ENCODE assay signal across 22 cellular contexts in genomic region chrX:16451331-16451730, GRCh38.
DNase-seq lines count a peak whose midpoint lies in the region; ATAC-seq, FAIRE-seq and TF ChIP-seq lines count a peak whose summit lies in the region.
"Had no signal": no experiment of that assay in that cellular context is flagged by ENCODE, and none has a peak within 500 bp of the region (broad histone marks: within the 10 kb centered on the region; RNA-seq: fewer than 3 reads in every experiment).

No MANE protein-coding gene starts in this region.

- DNase-seq in PC-3 (no peak), H1 (ENCODE audit: low read depth in 1 of 2, low spot score in 2 of 2) (no peak), iris pigment epithelial cell (ENCODE audit: low read depth) (peak; percentile 40), NAMALWA (ENCODE audit: low spot score) (no peak), PC-9 (no peak), GM13976 (ENCODE audit: low spot score) (no peak), AG08395 (ENCODE audit: low spot score) (no peak)
- DNase-seq: CD4-positive, alpha-beta T cell; EL; HFFc6; KBM-7; NCI-H1417 treated with DMSO at 0.1 percent for 48 hours; NCI-H187 treated with DMSO at 0.1 percent for 48 hours; NCI-H2171 treated with DMSO at 0.1 percent for 48 hours; NCI-H446 had no signal

- H2AFZ ChIP-seq in ACC112 (ENCODE audit: low read length, unreplicated experiment), result peak overlapping the region; percentile 50
- H2AFZ ChIP-seq in PC-3 (ENCODE audit: low read length), result no peak overlapping the region
- no peak overlapping the region for H2AFZ ChIP-seq in H1 (ENCODE audit: low read length)
- H2AFZ ChIP-seq in PC-9, result no peak overlapping the region

- H3K9ac ChIP-seq in PC-3 (ENCODE audit: low read length), result no peak overlapping the region
- no peak overlapping the region for H3K9ac ChIP-seq in H1 (replicated peaks in 1 of 4; ENCODE audit: extremely low read depth in 1 of 4, low read depth in 3 of 4, low read length in 3 of 4)

- TF ChIP-seq RAD21 in H1 (IDR thresholded peaks at IDR 0.05 in 1 of 2, conservative IDR thresholded peaks at IDR 0.05 in 1 of 2; ENCODE audit: low read depth in 2 of 2, low read length in 2 of 2), result no peak

- no peak overlapping the region for H2BK12ac ChIP-seq in H1 (ENCODE audit: low read depth, low read length)

- H3K9me2 ChIP-seq in PC-3 (replicated peaks; ENCODE audit: low read length), result no peaks in the 10 kb centered on the region
- H3K9me2 ChIP-seq in PC-9 (ENCODE audit: insufficient read depth), result no peaks in the 10 kb centered on the region

- ATAC-seq in PC-3, result peak; percentile 54
- ATAC-seq: Right ventricle myocardium inferior had no signal

- no peak overlapping the region for H3K14ac ChIP-seq in H1 (ENCODE audit: insufficient read length)

- H4K20me1 ChIP-seq in PC-3 (ENCODE audit: low read length) (no peaks in the 10 kb centered on the region), H1 (replicated peaks in 1 of 2; ENCODE audit: control insufficient read depth in 1 of 2, insufficient read depth in 2 of 2, low read length in 2 of 2) (no peaks in the 10 kb centered on the region), PC-9 (ENCODE audit: insufficient read depth) (no peaks in the 10 kb centered on the region)

- H2AK5ac ChIP-seq in H1 (ENCODE audit: low read depth, low read length), result no peak overlapping the region

- H3K79me1 ChIP-seq in H1 (ENCODE audit: low read depth, low read length), result no peaks in the 10 kb centered on the region

- H2BK5ac ChIP-seq in H1 (ENCODE audit: low read depth, low read length), result no peak overlapping the region

- no peak overlapping the region for H3K4ac ChIP-seq in H1 (replicated peaks; ENCODE audit: insufficient read length, low read depth, low read length)

- BruUV-seq in PC-3 (replicated peaks; lab: Mats Ljungman, UMichigan) (no TSS peak), PC-9 (replicated peaks; lab: Mats Ljungman, UMichigan) (no TSS peak)

- POLR2A ChIA-PET in PC-3 (lab: Charles Lee; ENCODE audit: unreplicated experiment), result interaction anchor here (0.6 kb wide), 1 partner anchor 259 kb away, joined by 4 read pairs; no protein-coding TSS in a partner anchor
- POLR2A ChIA-PET in H1 (lab: Charles Lee; ENCODE audit: partially characterized antibody), result no interaction called here
- POLR2A ChIA-PET in PC-9 (lab: Charles Lee; ENCODE audit: unreplicated experiment), result no interaction called here

- H4K8ac ChIP-seq in H1 (ENCODE audit: extremely low read depth, insufficient read depth, low read length), result no peak overlapping the region

- intact Hi-C loops in PC-3 (cut with micrococcal nuclease) (no loop called here), PC-9 (cut with micrococcal nuclease; ENCODE audit: unreplicated experiment) (no loop called here)

- H2BK20ac ChIP-seq in H1 (ENCODE audit: low read length), result peak overlapping the region; percentile 61; the same call in 1 of the 2 replicates

- 100% methylated on average over 4 of the region's 4 CpGs; no CpG with 5 or more reads in 1 of the 2 experiments for WGBS in H1 (ENCODE audit: extremely low coverage in 1 of 2, insufficient coverage in 1 of 2, insufficient read length in 1 of 2, insufficient replicate concordance in 2 of 2, low coverage in 1 of 2, low lambda C conversion rate in 2 of 2, missing lambda C conversion rate in 1 of 2), 2 experiments

- no peak overlapping the region for H3K4me3 ChIP-seq in ACC112 (ENCODE audit: low read depth, low read length)
- H3K4me3 ChIP-seq in PC-3 (ENCODE audit: low read length), result no peak overlapping the region
- no peak overlapping the region for H3K4me3 ChIP-seq in H1 (ENCODE audit: extremely low read depth in 1 of 4, insufficient read depth in 2 of 4, low read depth in 3 of 4, low read length in 4 of 4)
- no peak overlapping the region for H3K4me3 ChIP-seq in PC-9

- H3K4me1 ChIP-seq in ACC112 (ENCODE audit: control insufficient read depth, insufficient read depth, low read length, unreplicated experiment), result peaks cover 11% of the 10 kb centered on the region
- H3K4me1 ChIP-seq in PC-3 (ENCODE audit: insufficient read depth, low read length), result no peaks in the 10 kb centered on the region
- no peaks in the 10 kb centered on the region for H3K4me1 ChIP-seq in H1 (replicated peaks in 1 of 4; ENCODE audit: control insufficient read depth in 3 of 4, insufficient read depth in 4 of 4, low read length in 3 of 4)
- H3K4me1 ChIP-seq in PC-9 (replicated peaks; ENCODE audit: insufficient read depth), result no peaks in the 10 kb centered on the region

- in situ Hi-C loops in GM13976 (cut with MboI; ENCODE audit: low sequenced_read_pairs, unreplicated experiment), result loop anchor here (25.0 kb wide), 1 partner anchor 236 kb away; no protein-coding TSS in a partner anchor

- CTCF ChIA-PET in PC-3 (lab: Charles Lee) (no interaction called here), H1 (lab: Charles Lee; ENCODE audit: partially characterized antibody) (no interaction called here), PC-9 (lab: Charles Lee) (no interaction called here)

- H4K91ac ChIP-seq in H1 (replicated peaks; ENCODE audit: insufficient read length, low read length), result no peak overlapping the region

- no peak overlapping the region for H3K27ac ChIP-seq in ACC112 (ENCODE audit: low read depth, low read length)
- H3K27ac ChIP-seq in PC-3 (ENCODE audit: low read length), result no peak overlapping the region
- H3K27ac ChIP-seq in H1 (ENCODE audit: low read depth, low read length), result no peak overlapping the region
- no peak overlapping the region for H3K27ac ChIP-seq in PC-9
- H3K27ac ChIP-seq: 22Rv1 had no signal

- H2BK15ac ChIP-seq in H1 (ENCODE audit: low read length), result no peak overlapping the region

- H3K9me3 ChIP-seq in PC-3 (ENCODE audit: low read length) (no peaks in the 10 kb centered on the region), H1 (ENCODE audit: insufficient read depth in 2 of 2, low read depth in 1 of 2, low read length in 1 of 2) (no peaks in the 10 kb centered on the region), PC-9 (ENCODE audit: insufficient read depth, low read depth) (no peaks in the 10 kb centered on the region)

- no peaks in the 10 kb centered on the region for H3K36me3 ChIP-seq in ACC112 (ENCODE audit: insufficient read depth, low read length)
- no peaks in the 10 kb centered on the region for H3K36me3 ChIP-seq in PC-3 (ENCODE audit: low read depth, low read length)
- H3K36me3 ChIP-seq in H1 (ENCODE audit: control insufficient read depth in 2 of 4, insufficient read depth in 4 of 4, low read length in 3 of 4), result no peaks in the 10 kb centered on the region
- H3K36me3 ChIP-seq in PC-9 (ENCODE audit: low read depth), result no peaks in the 10 kb centered on the region

- no peak overlapping the region for H2BK120ac ChIP-seq in H1 (replicated peaks; ENCODE audit: low read depth, low read length)

- H3K79me2 ChIP-seq in ACC112 (ENCODE audit: control insufficient read depth, insufficient read depth, low read length, unreplicated experiment) (no peaks in the 10 kb centered on the region), PC-3 (ENCODE audit: low read length) (no peaks in the 10 kb centered on the region), H1 (ENCODE audit: control insufficient read depth in 1 of 2, insufficient read depth in 2 of 2, low read length in 2 of 2) (no peaks in the 10 kb centered on the region), PC-9 (ENCODE audit: low read depth) (no peaks in the 10 kb centered on the region)

- no peak overlapping the region for H3K56ac ChIP-seq in H1 (replicated peaks; ENCODE audit: insufficient read length, low read depth, low read length)

- no peak overlapping the region for H3K23ac ChIP-seq in H1 (ENCODE audit: insufficient read length)

- TF ChIP-seq CTCF in PC-3 (conservative IDR thresholded peaks at IDR 0.05; ENCODE audit: low read depth, low read length) (no peak), H1 (IDR thresholded peaks at IDR 0.05; ENCODE audit: control extremely low read depth in 1 of 3, insufficient read depth in 1 of 3, low read depth in 1 of 3, low read length in 3 of 3) (no peak), PC-9 (conservative IDR thresholded peaks at IDR 0.05) (no peak), GM13976 (IDR thresholded peaks at IDR 0.05; ENCODE audit: borderline replicate concordance, control extremely low read depth, extremely low read depth, insufficient read depth, missing control alignments) (no peak)

- TF ChIP-seq EP300 in H1 (IDR thresholded peaks at IDR 0.05; ENCODE audit: borderline replicate concordance in 1 of 2, low read depth in 2 of 2, low read length in 2 of 2), result no peak

- H3K27me3 ChIP-seq in ACC112 (ENCODE audit: insufficient read depth, low read length), result no peaks in the 10 kb centered on the region
- H3K27me3 ChIP-seq in PC-3 (ENCODE audit: low read length), result no peaks in the 10 kb centered on the region
- H3K27me3 ChIP-seq in H1 (replicated peaks in 1 of 4; ENCODE audit: control insufficient read depth in 3 of 4, extremely low read depth in 1 of 4, insufficient read depth in 3 of 4, low read length in 3 of 4), result no peaks in the 10 kb centered on the region
- no peaks in the 10 kb centered on the region for H3K27me3 ChIP-seq in PC-9 (ENCODE audit: insufficient read depth, low read depth)

- H3F3A ChIP-seq in PC-3 (ENCODE audit: low read length, unreplicated experiment), result no peaks in the 10 kb centered on the region
- no peaks in the 10 kb centered on the region for H3F3A ChIP-seq in PC-9 (ENCODE audit: insufficient read depth, low read depth)

- no peak for FAIRE-seq in H1 (lab: Jason Lieb, UNC)
- FAIRE-seq: GM12891, GM18507, H54, RCC 7860 had no signal

- no peak overlapping the region for H3K18ac ChIP-seq in H1 (ENCODE audit: extremely low read depth, low read length)

- H3K4me2 ChIP-seq in PC-3 (ENCODE audit: low read length), result no peak overlapping the region
- H3K4me2 ChIP-seq in H1 (ENCODE audit: insufficient read depth in 1 of 2, low read depth in 2 of 2, low read length in 2 of 2), result no peak overlapping the region
- no peak overlapping the region for H3K4me2 ChIP-seq in PC-9

- no peak overlapping the region for H4K5ac ChIP-seq in H1 (ENCODE audit: insufficient read length, low read depth, low read length)

- TF ChIP-seq POLR2A in H1 (IDR thresholded peaks at IDR 0.05; ENCODE audit: control extremely low read depth in 1 of 2, low read depth in 2 of 2, low read length in 2 of 2), result no peak

- H3K23me2 ChIP-seq in H1 (ENCODE audit: low read depth, low read length), result no peaks in the 10 kb centered on the region

TF ChIP-seq in H1, 55 proteins besides CTCF, POLR2A, EP300 and RAD21:
- no peak for TF ChIP-seq RFX5 (IDR thresholded peaks at IDR 0.05; ENCODE audit: borderline replicate concordance, low read depth, low read length)
- no peak for TF ChIP-seq KDM4A (IDR thresholded peaks at IDR 0.05; ENCODE audit: low read depth, low read length, severe bottlenecking)
- no peak for TF ChIP-seq CBX5 (IDR thresholded peaks at IDR 0.05; ENCODE audit: low read depth, low read length)
- TF ChIP-seq RBBP5 (IDR thresholded peaks at IDR 0.05; ENCODE audit: borderline replicate concordance, low read depth, low read length), result no peak
- no peak for TF ChIP-seq TBP (IDR thresholded peaks at IDR 0.05; ENCODE audit: low read depth, low read length)
- TF ChIP-seq GTF2F1 (IDR thresholded peaks at IDR 0.05; ENCODE audit: borderline replicate concordance, low read depth, low read length), result no peak
- no peak for TF ChIP-seq KDM5A (IDR thresholded peaks at IDR 0.05; ENCODE audit: low read length)
